Comparison of ENCODE assay signal across 8 cellular contexts in genomic region chr14:91138511-91139359, GRCh38. TPM values are rescaled to one million over a fixed set of nuclear protein-coding genes. Genes with fewer than 3 reads are reported as not detected.
A peak's percentile ranks its signal among the peaks of the same experiment; 100 is the strongest.
DNase-seq lines count a peak whose midpoint lies in the region; ATAC-seq, FAIRE-seq and TF ChIP-seq lines count a peak whose summit lies in the region.

No MANE protein-coding gene starts in this region.

- WGBS in body of pancreas, 2 donors, result 71 to 73% methylated on average over 6 of the region's 6 CpGs

- in situ Hi-C loops in SK-MEL-5 (cut with HindIII; ENCODE audit: low pct_unique_long_range_greater_than_20kb, low sequenced_read_pairs), result no loop called here

- H3K27me3 Mint-ChIP-seq in naive thymus-derived CD8-positive, alpha-beta T cell, result no peaks in the 10 kb centered on the region

- no peaks in the 10 kb centered on the region for H3K9me3 Mint-ChIP-seq in naive thymus-derived CD8-positive, alpha-beta T cell

- H3K36me3 ChIP-seq in body of pancreas (replicated peaks in 1 of 2; ENCODE audit: insufficient read depth in 1 of 2, low read depth in 2 of 2), result no peaks in the 10 kb centered on the region

- H3K36me3 Mint-ChIP-seq in naive thymus-derived CD8-positive, alpha-beta T cell, result peaks cover 0 to 28% (median 0%) of the 10 kb centered on the region in 3 donors

- no peaks in the 10 kb centered on the region for H3K9me3 ChIP-seq in body of pancreas

- intact Hi-C loops in body of pancreas (cut with DNase I), result no loop called here

- H3K27ac Mint-ChIP-seq in naive thymus-derived CD8-positive, alpha-beta T cell, result peak overlapping the region in 6 of 10 donors; percentile 9 to 46 (median 38)

- H3K4me1 ChIP-seq in body of pancreas, result peaks cover 10% of the 10 kb centered on the region

- POLR2A ChIA-PET in naive thymus-derived CD8-positive, alpha-beta T cell (lab: Charles Lee), result interaction anchor here (0.6 to 1.2 kb wide), 2 partner anchors 54 to 78 kb away, joined by 3 to 5 read pairs; partner anchors contain the start of gene RPS6KA5

- no peak overlapping the region for H3K27ac ChIP-seq in body of pancreas

- H3K4me1 Mint-ChIP-seq in naive thymus-derived CD8-positive, alpha-beta T cell, result peaks cover 5 to 46% (median 24%) of the 10 kb centered on the region in 4 donors

- peak; percentile 41 for FAIRE-seq in H54 (lab: Jason Lieb, UNC)

- peak; percentile 68 for ATAC-seq in body of pancreas
- ATAC-seq in naive thymus-derived CD8-positive, alpha-beta T cell, result peak; percentile 25 to 63
- no peak for ATAC-seq in GM21447 (IDR thresholded peaks at IDR 0.05; ENCODE audit: unreplicated experiment)

- no peaks in the 10 kb centered on the region for H3K27me3 ChIP-seq in body of pancreas

- no peak overlapping the region for H3K4me3 Mint-ChIP-seq in naive thymus-derived CD8-positive, alpha-beta T cell

- TF ChIP-seq CTCF in AG09319 (IDR thresholded peaks at IDR 0.05; ENCODE audit: low read depth, low read length), result peak; percentile 38
- TF ChIP-seq CTCF in body of pancreas (IDR thresholded peaks at IDR 0.05), result peak; percentile 6 to 72 (median 64)

- DNase-seq in AG09319 (ENCODE audit: extremely low read depth, low read depth), result no peak
- DNase-seq in H54 (ENCODE audit: insufficient read length, low spot score), result no peak
- peak; percentile 78 for DNase-seq in SK-MEL-5 (ENCODE audit: low read depth, low spot score)
- DNase-seq in body of pancreas, result peak in 3 of 4 donors; percentile 39 to 51 (median 50)
- DNase-seq in naive thymus-derived CD8-positive, alpha-beta T cell, result peak in 9 of 10 donors; percentile 4 to 68 (median 37)
- no peak for DNase-seq in NCI-H2029 treated with DMSO at 0.1 percent for 48 hours (lab: John Stamatoyannopoulos, UW)
- no peak for DNase-seq in foreskin melanocyte

- no peak overlapping the region for H3K4me3 ChIP-seq in body of pancreas

- TF ChIP-seq POLR2A in H54 (IDR thresholded peaks at IDR 0.05; ENCODE audit: low read depth, low read length) (no peak), body of pancreas (IDR thresholded peaks at IDR 0.05) (no peak)

RNA-seq across cellular contexts. Expression of gene DGLUCY, which starts 24.9 kb away (rescaled TPM):
- total RNA-seq in SK-MEL-5 (2014; rRNA removed; shearing (Covaris generic)), result 10.1 and 10.4 TPM in 2 replicates
- polyA plus RNA-seq in SK-MEL-5 (2015; cell fraction: cytosol; rRNA removed), result 6.1 and 9.2 TPM in 2 replicates
- 70.0 and 92.8 TPM in 2 replicates for polyA plus RNA-seq in SK-MEL-5 (2015; cell fraction: nucleus; rRNA removed)
- total RNA-seq in body of pancreas, result 10 to 100 TPM; 30.9 to 77.8 TPM
- total RNA-seq in naive thymus-derived CD8-positive, alpha-beta T cell, result 10 to 100 TPM; 83.5 to 83.9 TPM
- polyA plus RNA-seq in naive thymus-derived CD8-positive, alpha-beta T cell, result 10 to 100 TPM; 24.9 to 38.5 (median 28.5) TPM

Comparison
In these comparisons a context has a peak if more than half of its experiments do, and no peak if none do; other contexts are left out.
1. DNase-seq: peak in SK-MEL-5 (single experiment), body of pancreas (3 of 4) and naive thymus-derived CD8-positive, alpha-beta T cell (9 of 10); none in AG09319 (single experiment), H54 (single experiment), NCI-H2029 treated with DMSO at 0.1 percent for 48 hours (single experiment) and foreskin melanocyte (single experiment).